Comparison of ENCODE assay signal across 16 cellular contexts in the genomic region with DNA sequence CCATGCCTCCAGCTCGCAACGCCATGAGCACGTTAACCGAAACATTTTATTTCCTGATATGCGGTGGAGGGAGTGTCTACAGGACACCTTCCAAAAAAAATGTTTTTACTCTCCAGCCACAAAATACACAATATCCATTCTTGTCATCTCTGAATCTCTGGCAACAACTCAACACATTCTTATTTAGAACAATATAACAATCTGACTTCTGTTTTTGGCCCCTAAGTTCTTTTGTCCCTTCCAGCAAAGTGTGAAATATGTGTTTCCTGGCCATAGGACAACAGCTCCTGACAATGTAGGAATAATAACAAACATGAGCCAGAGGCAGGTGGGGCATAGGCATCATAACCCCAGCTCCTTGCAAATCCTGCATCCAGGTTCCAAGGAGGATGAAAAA.
DNase-seq lines count a peak whose midpoint lies in the region; ATAC-seq and TF ChIP-seq lines count a peak whose summit lies in the region.
"Had no signal": no experiment of that assay in that cellular context is flagged by ENCODE, and none has a peak within 500 bp of the region (broad histone marks: within the 10 kb centered on the region; RNA-seq: fewer than 3 reads in every experiment).

No MANE protein-coding gene starts in this region.

- TF ChIP-seq POLR2A in heart left ventricle (IDR thresholded peaks at IDR 0.05), result no peak

- no peak overlapping the region for H3K4me3 ChIP-seq in heart left ventricle
- H3K4me3 ChIP-seq in left ventricle myocardium inferior, result no peak overlapping the region
- no peak overlapping the region for H3K4me3 ChIP-seq in endodermal cell (ENCODE audit: low read length)
- H3K4me3 ChIP-seq in neuronal stem cell (ENCODE audit: low read length in 2 of 2), result no peak overlapping the region
- H3K4me3 ChIP-seq: BLaER1 had no signal

- H3K27me3 ChIP-seq in heart left ventricle (no peaks in the 10 kb centered on the region), left ventricle myocardium inferior (ENCODE audit: low read depth) (no peaks in the 10 kb centered on the region), endodermal cell (ENCODE audit: control insufficient read depth, insufficient read depth, low read length, poor library complexity, severe bottlenecking) (no peaks in the 10 kb centered on the region), neuronal stem cell (ENCODE audit: control insufficient read depth in 3 of 3, insufficient read depth in 3 of 3, low read depth in 1 of 3, low read length in 3 of 3) (peaks cover 0 to 11% (median 0%) of the 10 kb centered on the region in 3 experiments)
- H3K27me3 ChIP-seq: BLaER1 had no signal

- no peak overlapping the region for H3K23ac ChIP-seq in neuronal stem cell (ENCODE audit: low read depth, low read length, poor library complexity)

- peak overlapping the region in 2 of 12 donors; percentile 5 to 29 for H3K27ac ChIP-seq in heart left ventricle
- H3K27ac ChIP-seq in left ventricle myocardium inferior (replicated peaks), result no peak overlapping the region
- no peak overlapping the region for H3K27ac ChIP-seq in endodermal cell (ENCODE audit: low read depth, low read length)
- no peak overlapping the region for H3K27ac ChIP-seq in neuronal stem cell (replicated peaks; ENCODE audit: low read length)
- H3K27ac ChIP-seq: BLaER1 had no signal

- H2BK15ac ChIP-seq in neuronal stem cell (ENCODE audit: low read length), result peak overlapping the region; percentile 73

- no peak overlapping the region for H4K91ac ChIP-seq in neuronal stem cell (ENCODE audit: low read depth, low read length, poor library complexity)

- no peak overlapping the region for H2BK5ac ChIP-seq in neuronal stem cell (ENCODE audit: low read length)

- H3K4ac ChIP-seq in neuronal stem cell (ENCODE audit: low read length), result no peak overlapping the region

- H3K4me1 ChIP-seq in heart left ventricle, result peaks cover 0 to 26% (median 10%) of the 10 kb centered on the region in 12 donors
- H3K4me1 ChIP-seq in left ventricle myocardium inferior, result peaks cover 22% of the 10 kb centered on the region
- H3K4me1 ChIP-seq in endodermal cell (ENCODE audit: control insufficient read depth, insufficient read depth, low read length), result no peaks in the 10 kb centered on the region
- H3K4me1 ChIP-seq in neuronal stem cell (ENCODE audit: control insufficient read depth in 2 of 2, insufficient read depth in 1 of 2, low read depth in 1 of 2, low read length in 2 of 2), result no peaks in the 10 kb centered on the region
- H3K4me1 ChIP-seq: BLaER1 had no signal

- H3K4me3 Mint-ChIP-seq in endodermal cell, result no peak overlapping the region

- H3K14ac ChIP-seq in neuronal stem cell (ENCODE audit: low read length), result no peak overlapping the region

- no peak overlapping the region for H3K4me2 ChIP-seq in neuronal stem cell (ENCODE audit: insufficient read depth, low read length, poor library complexity, severe bottlenecking)
- H3K4me2 ChIP-seq: BLaER1 had no signal

- H2AFZ ChIP-seq in neuronal stem cell (ENCODE audit: low read length), result no peak overlapping the region

- no peak overlapping the region for H2BK12ac ChIP-seq in neuronal stem cell (ENCODE audit: low read length)

- H3K36me3 Mint-ChIP-seq in endodermal cell (ENCODE audit: low read depth), result no peaks in the 10 kb centered on the region
- H3K36me3 Mint-ChIP-seq: CD8-positive, alpha-beta memory T cell had no signal

- H4K8ac ChIP-seq in neuronal stem cell (ENCODE audit: low read depth, low read length), result no peak overlapping the region

- peak overlapping the region; percentile 77 for H2AK5ac ChIP-seq in neuronal stem cell (ENCODE audit: low read depth, low read length)

- H3K18ac ChIP-seq in neuronal stem cell (ENCODE audit: low read length), result peak overlapping the region; percentile 57

- H3K9ac ChIP-seq in endodermal cell (ENCODE audit: extremely low read depth, low read length, poor library complexity, severe bottlenecking), result no peak overlapping the region
- no peak overlapping the region for H3K9ac ChIP-seq in neuronal stem cell (ENCODE audit: low read depth, low read length, poor library complexity)
- H3K9ac ChIP-seq: BLaER1 had no signal

- no peak overlapping the region for H2BK120ac ChIP-seq in neuronal stem cell (ENCODE audit: low read depth, low read length)

- 58 to 85% (median 72%) methylated on average over 5 of the region's 5 CpGs for WGBS in heart left ventricle, 4 donors
- WGBS in endodermal cell (ENCODE audit: insufficient coverage in 1 of 2, insufficient read length in 1 of 2), 2 experiments, result 93 to 95% methylated on average over 2 to 5 of the region's 5 CpGs
- WGBS in neuronal stem cell (ENCODE audit: extremely low coverage in 2 of 2, insufficient read length in 2 of 2, insufficient replicate concordance in 1 of 2), 2 donors, result no CpG with 5 or more reads among the region's 5 CpGs

- H3K9me3 ChIP-seq in heart left ventricle (peaks cover 0 to 6% (median 0%) of the 10 kb centered on the region in 12 donors), left ventricle myocardium inferior (replicated peaks) (no peaks in the 10 kb centered on the region), endodermal cell (ENCODE audit: control insufficient read depth, low read length) (no peaks in the 10 kb centered on the region), neuronal stem cell (replicated peaks in 1 of 2; ENCODE audit: control insufficient read depth in 2 of 2, insufficient read depth in 1 of 2, low read depth in 1 of 2, low read length in 2 of 2) (peaks cover 0 to 7% of the 10 kb centered on the region in 2 donors)
- H3K9me3 ChIP-seq: BLaER1 had no signal

- intact Hi-C loops in heart left ventricle (cut with DNase I) (loop anchor here in 4 of 10 donors (5.0 to 10.0 kb wide), 2 partner anchors 110 to 112 kb away; no protein-coding TSS in a partner anchor), left ventricle myocardium inferior (cut with micrococcal nuclease) (no loop called here)

- H3K36me3 ChIP-seq in heart left ventricle (no peaks in the 10 kb centered on the region), left ventricle myocardium inferior (no peaks in the 10 kb centered on the region), endodermal cell (ENCODE audit: control insufficient read depth, insufficient read depth, low read length) (no peaks in the 10 kb centered on the region), neuronal stem cell (replicated peaks in 1 of 2; ENCODE audit: control insufficient read depth in 2 of 2, insufficient read depth in 2 of 2, low read length in 2 of 2) (no peaks in the 10 kb centered on the region)
- H3K36me3 ChIP-seq: BLaER1 had no signal

- H3K4me1 Mint-ChIP-seq in endodermal cell, result no peaks in the 10 kb centered on the region
- H3K4me1 Mint-ChIP-seq: CD8-positive, alpha-beta memory T cell had no signal

- peaks cover 2% of the 10 kb centered on the region for H3K9me3 Mint-ChIP-seq in endodermal cell
- H3K9me3 Mint-ChIP-seq: CD8-positive, alpha-beta memory T cell had no signal

- TF ChIP-seq CTCF in heart left ventricle (IDR thresholded peaks at IDR 0.05) (no peak), left ventricle myocardium inferior (IDR thresholded peaks at IDR 0.05; ENCODE audit: borderline replicate concordance) (no peak), endodermal cell (conservative IDR thresholded peaks at IDR 0.05) (no peak)

- peak in 3 of 4 donors; percentile 14 to 64 (median 26) for ATAC-seq in heart left ventricle
- no peak for ATAC-seq in GM21360 (IDR thresholded peaks at IDR 0.05; ENCODE audit: unreplicated experiment)
- no peak for ATAC-seq in GM19351 (IDR thresholded peaks at IDR 0.05; ENCODE audit: unreplicated experiment)
- no peak for ATAC-seq in GM21529 (IDR thresholded peaks at IDR 0.05; ENCODE audit: unreplicated experiment)
- ATAC-seq: HCT116, HepG2 had no signal

- no peak overlapping the region for H3K27ac Mint-ChIP-seq in endodermal cell
- H3K27ac Mint-ChIP-seq: CD8-positive, alpha-beta memory T cell had no signal

- H3K27me3 Mint-ChIP-seq in endodermal cell (ENCODE audit: insufficient read depth), result no peaks in the 10 kb centered on the region

- DNase-seq in heart left ventricle (no peak), left ventricle myocardium inferior (no peak), SK-N-DZ (ENCODE audit: low spot score) (peak; percentile 93), endodermal cell (peak; percentile 13), neuronal stem cell (ENCODE audit: low spot score) (no peak)
- DNase-seq: 8988T; AML-193; CD8-positive, alpha-beta memory T cell; DMS53; GF-D8 had no signal

- H3K79me1 ChIP-seq in neuronal stem cell (ENCODE audit: low read depth, low read length), result no peaks in the 10 kb centered on the region

Comparison
In these comparisons a context has a peak if more than half of its experiments do, and no peak if none do; other contexts are left out.
1. ATAC-seq: peak in heart left ventricle (3 of 4); none in GM21360 (single experiment), GM19351 (single experiment) and GM21529 (single experiment).
2. DNase-seq: peak in SK-N-DZ (single experiment) and endodermal cell (single experiment); none in heart left ventricle (0 of 5), left ventricle myocardium inferior (single experiment) and neuronal stem cell (single experiment).